11 cellular contexts compared by ENCODE assay signal in genomic region chr12:117100251-117100650, GRCh38. TPM values are rescaled to one million over a fixed set of nuclear protein-coding genes. Genes with fewer than 3 reads are reported as not detected.
A peak's percentile ranks its signal among the peaks of the same experiment; 100 is the strongest.
DNase-seq lines count a peak whose midpoint lies in the region; ATAC-seq and TF ChIP-seq lines count a peak whose summit lies in the region.
"Had no signal": no experiment of that assay in that cellular context is flagged by ENCODE, and none has a peak within 500 bp of the region (broad histone marks: within the 10 kb centered on the region; RNA-seq: fewer than 3 reads in every experiment).

No MANE protein-coding gene starts in this region.

- CTCF ChIA-PET in Calu3 (lab: Charles Lee), result interaction anchor here (0.6 to 1.9 kb wide), 4 partner anchors 9 to 1026 kb away, joined by 3 to 5 read pairs (median 3); no protein-coding TSS in a partner anchor

- TF ChIP-seq POLR2A in vagina (IDR thresholded peaks at IDR 0.05), result no peak

- H3K36me3 Mint-ChIP-seq in Calu3 (ENCODE audit: insufficient read depth, unreplicated experiment) (peaks cover 53% of the 10 kb centered on the region), glutamatergic neuron (ENCODE audit: unreplicated experiment) (no peaks in the 10 kb centered on the region)

- intact Hi-C loops in Calu3 (cut with micrococcal nuclease; ENCODE audit: unreplicated experiment), result no loop called here
- intact Hi-C loops in vagina (cut with DNase I), result no loop called here

- no peaks in the 10 kb centered on the region for H3K9me3 ChIP-seq in vagina
- H3K9me3 ChIP-seq: psoas muscle had no signal

- no peaks in the 10 kb centered on the region for H3K27me3 ChIP-seq in vagina

- H3K4me1 ChIP-seq in vagina, result peaks cover 10% of the 10 kb centered on the region

- no peaks in the 10 kb centered on the region for H3K36me3 ChIP-seq in vagina

- H3K4me1 Mint-ChIP-seq in Calu3 (ENCODE audit: low read depth, unreplicated experiment), result peaks cover 32% of the 10 kb centered on the region
- peaks cover 3% of the 10 kb centered on the region for H3K4me1 Mint-ChIP-seq in glutamatergic neuron (ENCODE audit: low read depth, unreplicated experiment)

- TF ChIP-seq CTCF in 22Rv1 (IDR thresholded peaks at IDR 0.05), result peak; percentile 64
- TF ChIP-seq CTCF in Calu3 (IDR thresholded peaks at IDR 0.05; ENCODE audit: unreplicated experiment), result no peak
- TF ChIP-seq CTCF in glutamatergic neuron (IDR thresholded peaks at IDR 0.05; ENCODE audit: partially characterized antibody, unreplicated experiment), result no peak
- TF ChIP-seq CTCF in vagina (IDR thresholded peaks at IDR 0.05), result no peak

- DNase-seq in Calu3 (peak; percentile 57), SK-N-DZ (ENCODE audit: low spot score) (peak; percentile 63), glutamatergic neuron (peak; percentile 27), vagina (ENCODE audit: extremely low spot score in 2 of 2) (no peak)
- DNase-seq: anterior cingulate cortex, NCI-H2171, psoas muscle had no signal

- H3K27ac ChIP-seq in 22Rv1, result no peak overlapping the region
- H3K27ac ChIP-seq in vagina, result no peak overlapping the region
- H3K27ac ChIP-seq: psoas muscle had no signal

- H3K9me3 Mint-ChIP-seq in Calu3 (ENCODE audit: low read depth, unreplicated experiment) (no peaks in the 10 kb centered on the region), glutamatergic neuron (ENCODE audit: unreplicated experiment) (peaks cover 5% of the 10 kb centered on the region)

- no peak overlapping the region for H3K27ac Mint-ChIP-seq in Calu3 (ENCODE audit: unreplicated experiment)
- H3K27ac Mint-ChIP-seq in glutamatergic neuron (ENCODE audit: unreplicated experiment), result no peak overlapping the region

- no TSS peak for BruUV-seq in Calu3 (replicated peaks; lab: Mats Ljungman, UMichigan)

- H3K4me3 ChIP-seq in vagina, result no peak overlapping the region

- ATAC-seq in HG02852 (IDR thresholded peaks at IDR 0.05; ENCODE audit: unreplicated experiment) (no peak), GM21381 (IDR thresholded peaks at IDR 0.05; ENCODE audit: unreplicated experiment) (no peak), HG02588 (IDR thresholded peaks at IDR 0.05; ENCODE audit: unreplicated experiment) (no peak)

- peak overlapping the region; percentile 97 for H3K4me3 Mint-ChIP-seq in Calu3 (ENCODE audit: low read depth, unreplicated experiment)
- no peak overlapping the region for H3K4me3 Mint-ChIP-seq in glutamatergic neuron (ENCODE audit: unreplicated experiment)

- no peaks in the 10 kb centered on the region for H3K27me3 Mint-ChIP-seq in Calu3 (ENCODE audit: unreplicated experiment)
- peaks cover 11% of the 10 kb centered on the region for H3K27me3 Mint-ChIP-seq in glutamatergic neuron (ENCODE audit: unreplicated experiment)

RNA-seq across cellular contexts. Expression of gene TESC, which starts 1.0 kb away (rescaled TPM):
- 647 and 669 TPM in 2 replicates for total RNA-seq in Calu3 (2022)
- polyA plus RNA-seq in SK-N-DZ (2014; cell fraction: cytosol; rRNA removed), result 177 and 188 TPM in 2 replicates
- polyA plus RNA-seq in SK-N-DZ (2014; cell fraction: nucleus; rRNA removed), result 139 and 144 TPM in 2 replicates
- total RNA-seq in glutamatergic neuron (ENCODE audit: unreplicated experiment), result 0.93 TPM
- total RNA-seq in vagina, result 10.8 TPM

Comparison
In these comparisons a context has a peak if more than half of its experiments do, and no peak if none do; other contexts are left out.
1. DNase-seq: peak in Calu3 (single experiment), SK-N-DZ (single experiment) and glutamatergic neuron (single experiment); none in vagina (0 of 2).
2. RNA of gene TESC, which starts 1.0 kb away (total RNA-seq): 647 to 669 TPM in Calu3; 10.8 TPM in vagina (single experiment) and 0.93 TPM in glutamatergic neuron (single experiment); every median in the first group is over 10 times any median in the second.